Comparison of ENCODE assay signal across 1 cellular context in the genomic region with DNA sequence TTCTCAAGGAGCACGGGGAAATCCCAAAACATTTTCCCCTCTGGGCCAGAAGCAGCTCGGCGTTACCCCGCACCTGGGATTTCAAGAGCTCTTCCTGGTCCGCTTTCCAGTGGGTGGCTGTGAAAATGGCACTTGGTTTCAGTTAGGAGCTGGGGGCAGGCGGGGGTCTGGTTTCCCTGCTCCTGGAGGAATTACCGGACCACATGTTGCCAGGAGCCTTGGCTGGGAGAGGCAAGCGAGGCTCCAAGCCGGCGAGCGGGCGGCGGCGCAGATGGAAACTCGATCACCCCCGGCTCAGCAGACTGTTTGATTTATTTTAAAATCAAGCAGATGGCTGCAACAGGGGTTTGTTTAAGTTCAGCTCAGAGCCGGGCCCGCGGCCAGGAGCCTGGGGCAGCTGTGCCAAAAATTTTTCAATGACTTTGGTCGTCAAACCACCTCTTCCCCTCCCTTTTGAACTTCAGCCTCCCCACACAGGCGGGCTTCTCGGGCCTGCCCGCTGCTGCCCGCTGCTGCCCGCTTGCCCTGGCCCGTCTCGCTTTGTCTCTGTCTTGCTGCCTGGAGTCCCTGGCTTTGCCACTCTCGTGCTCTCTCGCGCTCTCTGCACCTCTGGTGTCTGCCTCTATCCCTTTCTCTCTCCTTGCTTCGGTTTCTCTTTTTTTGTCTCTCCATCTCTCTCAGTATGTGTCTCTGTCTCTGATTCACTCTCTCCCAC.
TF ChIP-seq lines count a peak whose summit lies in the region.

No MANE protein-coding gene starts in this region.

TF ChIP-seq in HepG2, 621 proteins besides CTCF, POLR2A, EP300 and RAD21 (continued from another document):
- TF ChIP-seq, protein P1, sequence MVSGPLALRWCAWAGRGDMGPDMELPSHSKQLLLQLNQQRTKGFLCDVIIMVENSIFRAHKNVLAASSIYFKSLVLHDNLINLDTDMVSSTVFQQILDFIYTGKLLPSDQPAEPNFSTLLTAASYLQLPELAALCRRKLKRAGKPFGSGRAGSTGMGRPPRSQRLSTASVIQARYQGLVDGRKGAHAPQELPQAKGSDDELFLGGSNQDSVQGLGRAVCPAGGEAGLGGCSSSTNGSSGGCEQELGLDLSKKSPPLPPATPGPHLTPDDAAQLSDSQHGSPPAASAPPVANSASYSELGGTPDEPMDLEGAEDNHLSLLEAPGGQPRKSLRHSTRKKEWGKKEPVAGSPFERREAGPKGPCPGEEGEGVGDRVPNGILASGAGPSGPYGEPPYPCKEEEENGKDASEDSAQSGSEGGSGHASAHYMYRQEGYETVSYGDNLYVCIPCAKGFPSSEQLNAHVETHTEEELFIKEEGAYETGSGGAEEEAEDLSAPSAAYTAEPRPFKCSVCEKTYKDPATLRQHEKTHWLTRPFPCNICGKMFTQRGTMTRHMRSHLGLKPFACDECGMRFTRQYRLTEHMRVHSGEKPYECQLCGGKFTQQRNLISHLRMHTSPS (CRISPR knock-in tag; IDR thresholded peaks at IDR 0.05; ENCODE audit: low read depth) = peak; percentile 75; the same call in 1 of the 2 replicates
- no peak for TF ChIP-seq MTA3 (CRISPR knock-in tag; IDR thresholded peaks at IDR 0.05)
- TF ChIP-seq JUNB (CRISPR knock-in tag; IDR thresholded peaks at IDR 0.05; ENCODE audit: borderline replicate concordance) = no peak
- no peak for TF ChIP-seq NR3C1 (CRISPR knock-in tag; IDR thresholded peaks at IDR 0.05)
- no peak for TF ChIP-seq ETV5 (CRISPR knock-in tag; IDR thresholded peaks at IDR 0.05; ENCODE audit: borderline replicate concordance)
- TF ChIP-seq TOE1 (CRISPR knock-in tag; IDR thresholded peaks at IDR 0.05) = no peak
- no peak for TF ChIP-seq AHR (CRISPR knock-in tag; IDR thresholded peaks at IDR 0.05)
- no peak for TF ChIP-seq SKI (IDR thresholded peaks at IDR 0.05; ENCODE audit: partially characterized antibody)
- no peak for TF ChIP-seq TRIM24 (CRISPR knock-in tag; IDR thresholded peaks at IDR 0.05)
- no peak for TF ChIP-seq MAFF (IDR thresholded peaks at IDR 0.05; ENCODE audit: low read depth, low read length)
- TF ChIP-seq RBM39 (IDR thresholded peaks at IDR 0.05; ENCODE audit: low read depth, low read length, poor library complexity, severe bottlenecking) = no peak
- TF ChIP-seq, protein P2, sequence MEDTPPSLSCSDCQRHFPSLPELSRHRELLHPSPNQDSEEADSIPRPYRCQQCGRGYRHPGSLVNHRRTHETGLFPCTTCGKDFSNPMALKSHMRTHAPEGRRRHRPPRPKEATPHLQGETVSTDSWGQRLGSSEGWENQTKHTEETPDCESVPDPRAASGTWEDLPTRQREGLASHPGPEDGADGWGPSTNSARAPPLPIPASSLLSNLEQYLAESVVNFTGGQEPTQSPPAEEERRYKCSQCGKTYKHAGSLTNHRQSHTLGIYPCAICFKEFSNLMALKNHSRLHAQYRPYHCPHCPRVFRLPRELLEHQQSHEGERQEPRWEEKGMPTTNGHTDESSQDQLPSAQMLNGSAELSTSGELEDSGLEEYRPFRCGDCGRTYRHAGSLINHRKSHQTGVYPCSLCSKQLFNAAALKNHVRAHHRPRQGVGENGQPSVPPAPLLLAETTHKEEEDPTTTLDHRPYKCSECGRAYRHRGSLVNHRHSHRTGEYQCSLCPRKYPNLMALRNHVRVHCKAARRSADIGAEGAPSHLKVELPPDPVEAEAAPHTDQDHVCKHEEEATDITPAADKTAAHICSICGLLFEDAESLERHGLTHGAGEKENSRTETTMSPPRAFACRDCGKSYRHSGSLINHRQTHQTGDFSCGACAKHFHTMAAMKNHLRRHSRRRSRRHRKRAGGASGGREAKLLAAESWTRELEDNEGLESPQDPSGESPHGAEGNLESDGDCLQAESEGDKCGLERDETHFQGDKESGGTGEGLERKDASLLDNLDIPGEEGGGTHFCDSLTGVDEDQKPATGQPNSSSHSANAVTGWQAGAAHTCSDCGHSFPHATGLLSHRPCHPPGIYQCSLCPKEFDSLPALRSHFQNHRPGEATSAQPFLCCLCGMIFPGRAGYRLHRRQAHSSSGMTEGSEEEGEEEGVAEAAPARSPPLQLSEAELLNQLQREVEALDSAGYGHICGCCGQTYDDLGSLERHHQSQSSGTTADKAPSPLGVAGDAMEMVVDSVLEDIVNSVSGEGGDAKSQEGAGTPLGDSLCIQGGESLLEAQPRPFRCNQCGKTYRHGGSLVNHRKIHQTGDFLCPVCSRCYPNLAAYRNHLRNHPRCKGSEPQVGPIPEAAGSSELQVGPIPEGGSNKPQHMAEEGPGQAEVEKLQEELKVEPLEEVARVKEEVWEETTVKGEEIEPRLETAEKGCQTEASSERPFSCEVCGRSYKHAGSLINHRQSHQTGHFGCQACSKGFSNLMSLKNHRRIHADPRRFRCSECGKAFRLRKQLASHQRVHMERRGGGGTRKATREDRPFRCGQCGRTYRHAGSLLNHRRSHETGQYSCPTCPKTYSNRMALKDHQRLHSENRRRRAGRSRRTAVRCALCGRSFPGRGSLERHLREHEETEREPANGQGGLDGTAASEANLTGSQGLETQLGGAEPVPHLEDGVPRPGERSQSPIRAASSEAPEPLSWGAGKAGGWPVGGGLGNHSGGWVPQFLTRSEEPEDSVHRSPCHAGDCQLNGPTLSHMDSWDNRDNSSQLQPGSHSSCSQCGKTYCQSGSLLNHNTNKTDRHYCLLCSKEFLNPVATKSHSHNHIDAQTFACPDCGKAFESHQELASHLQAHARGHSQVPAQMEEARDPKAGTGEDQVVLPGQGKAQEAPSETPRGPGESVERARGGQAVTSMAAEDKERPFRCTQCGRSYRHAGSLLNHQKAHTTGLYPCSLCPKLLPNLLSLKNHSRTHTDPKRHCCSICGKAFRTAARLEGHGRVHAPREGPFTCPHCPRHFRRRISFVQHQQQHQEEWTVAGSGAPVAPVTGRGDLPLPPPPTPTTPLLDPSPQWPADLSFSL (CRISPR knock-in tag; IDR thresholded peaks at IDR 0.05) = no peak
- no peak for TF ChIP-seq ZBTB21 (CRISPR knock-in tag; IDR thresholded peaks at IDR 0.05)
- TF ChIP-seq SP5 (CRISPR knock-in tag; IDR thresholded peaks at IDR 0.05; ENCODE audit: borderline replicate concordance, low read depth) = no peak
- 0 out of 2 replicates have a peak, but pooled peaks have one; percentile 51 for TF ChIP-seq ZBTB7A (CRISPR knock-in tag; IDR thresholded peaks at IDR 0.05)
- TF ChIP-seq REPIN1 (CRISPR knock-in tag; IDR thresholded peaks at IDR 0.05; ENCODE audit: borderline replicate concordance, low read depth) = no peak
- TF ChIP-seq, protein P3, sequence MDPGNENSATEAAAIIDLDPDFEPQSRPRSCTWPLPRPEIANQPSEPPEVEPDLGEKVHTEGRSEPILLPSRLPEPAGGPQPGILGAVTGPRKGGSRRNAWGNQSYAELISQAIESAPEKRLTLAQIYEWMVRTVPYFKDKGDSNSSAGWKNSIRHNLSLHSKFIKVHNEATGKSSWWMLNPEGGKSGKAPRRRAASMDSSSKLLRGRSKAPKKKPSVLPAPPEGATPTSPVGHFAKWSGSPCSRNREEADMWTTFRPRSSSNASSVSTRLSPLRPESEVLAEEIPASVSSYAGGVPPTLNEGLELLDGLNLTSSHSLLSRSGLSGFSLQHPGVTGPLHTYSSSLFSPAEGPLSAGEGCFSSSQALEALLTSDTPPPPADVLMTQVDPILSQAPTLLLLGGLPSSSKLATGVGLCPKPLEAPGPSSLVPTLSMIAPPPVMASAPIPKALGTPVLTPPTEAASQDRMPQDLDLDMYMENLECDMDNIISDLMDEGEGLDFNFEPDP (CRISPR knock-in tag; conservative IDR thresholded peaks at IDR 0.05) = no peak
- no peak for TF ChIP-seq ZNF660 (CRISPR knock-in tag; IDR thresholded peaks at IDR 0.05; ENCODE audit: borderline replicate concordance, low read depth)
- TF ChIP-seq, protein P4, sequence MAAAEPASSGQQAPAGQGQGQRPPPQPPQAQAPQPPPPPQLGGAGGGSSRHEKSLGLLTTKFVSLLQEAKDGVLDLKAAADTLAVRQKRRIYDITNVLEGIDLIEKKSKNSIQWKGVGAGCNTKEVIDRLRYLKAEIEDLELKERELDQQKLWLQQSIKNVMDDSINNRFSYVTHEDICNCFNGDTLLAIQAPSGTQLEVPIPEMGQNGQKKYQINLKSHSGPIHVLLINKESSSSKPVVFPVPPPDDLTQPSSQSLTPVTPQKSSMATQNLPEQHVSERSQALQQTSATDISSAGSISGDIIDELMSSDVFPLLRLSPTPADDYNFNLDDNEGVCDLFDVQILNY (CRISPR knock-in tag; conservative IDR thresholded peaks at IDR 0.05) = no peak
- TF ChIP-seq ZNF672 (CRISPR knock-in tag; IDR thresholded peaks at IDR 0.05) = no peak
- no peak for TF ChIP-seq ZNF205 (CRISPR knock-in tag; IDR thresholded peaks at IDR 0.05)
